Comparison of ENCODE assay signal across 3 cellular contexts in the genomic region with DNA sequence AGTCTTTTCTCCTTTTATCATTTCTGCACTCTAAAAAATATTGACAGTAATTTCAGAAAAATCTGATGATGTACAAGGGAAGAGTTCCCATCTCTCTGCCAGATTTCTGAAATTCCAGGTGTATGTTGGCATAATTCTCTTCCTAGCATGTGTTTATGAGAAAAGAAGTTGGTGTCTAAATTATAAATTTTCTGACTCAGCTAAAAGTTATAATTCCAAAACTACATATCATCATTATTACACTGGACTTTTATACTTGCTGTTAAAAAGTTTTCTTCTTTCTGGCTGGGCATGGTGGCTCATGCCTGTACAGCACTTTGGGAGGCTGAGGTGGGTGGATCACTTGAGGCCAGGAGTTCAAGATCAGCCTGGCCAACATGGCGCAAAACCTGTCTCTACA.
TF ChIP-seq lines count a peak whose summit lies in the region.

No MANE protein-coding gene starts in this region.

TF ChIP-seq in A549, 52 proteins besides CTCF, POLR2A, EP300 and RAD21 (continued from another document):
- no peak for TF ChIP-seq FOSB (CRISPR knock-in tag; IDR thresholded peaks at IDR 0.05)

TF ChIP-seq in K562, 482 proteins besides CTCF, POLR2A, EP300 and RAD21 (continued from another document):
- TF ChIP-seq, protein P1, sequence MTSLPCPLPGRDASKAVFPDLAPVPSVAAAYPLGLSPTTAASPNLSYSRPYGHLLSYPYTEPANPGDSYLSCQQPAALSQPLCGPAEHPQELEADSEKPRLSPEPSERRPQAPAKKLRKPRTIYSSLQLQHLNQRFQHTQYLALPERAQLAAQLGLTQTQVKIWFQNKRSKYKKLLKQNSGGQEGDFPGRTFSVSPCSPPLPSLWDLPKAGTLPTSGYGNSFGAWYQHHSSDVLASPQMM (CRISPR knock-in tag; IDR thresholded peaks at IDR 0.05): no peak
- TF ChIP-seq ZNF133 (CRISPR knock-in tag; IDR thresholded peaks at IDR 0.05): no peak
- TF ChIP-seq CBFA2T3 (IDR thresholded peaks at IDR 0.05): no peak
- TF ChIP-seq MAFG (tag; conservative IDR thresholded peaks at IDR 0.05): peak; percentile 57
- no peak for TF ChIP-seq CAMTA2 (CRISPR knock-in tag; conservative IDR thresholded peaks at IDR 0.05)
- TF ChIP-seq ELF2 (CRISPR knock-in tag; IDR thresholded peaks at IDR 0.05): no peak
- TF ChIP-seq ZNF316 (IDR thresholded peaks at IDR 0.05): peak; percentile 88
- peak; percentile 46; the same call in 1 of the 2 replicates for TF ChIP-seq MAFF (IDR thresholded peaks at IDR 0.05; ENCODE audit: low read length)
- peak; percentile 50 for TF ChIP-seq C11orf30 (IDR thresholded peaks at IDR 0.05; ENCODE audit: low read depth)
TF ChIP-seq in K562: peak in this region for 4.

TF ChIP-seq in neural cell, 6 proteins besides CTCF, POLR2A, EP300 and RAD21 (continued from another document):
- TF ChIP-seq REST (IDR thresholded peaks at IDR 0.05; ENCODE audit: borderline replicate concordance) (no peak), MXI1 (conservative IDR thresholded peaks at IDR 0.05; ENCODE audit: poor library complexity, severe bottlenecking) (no peak), SMC3 (conservative IDR thresholded peaks at IDR 0.05; ENCODE audit: poor library complexity) (no peak)
